In the genomic region with DNA sequence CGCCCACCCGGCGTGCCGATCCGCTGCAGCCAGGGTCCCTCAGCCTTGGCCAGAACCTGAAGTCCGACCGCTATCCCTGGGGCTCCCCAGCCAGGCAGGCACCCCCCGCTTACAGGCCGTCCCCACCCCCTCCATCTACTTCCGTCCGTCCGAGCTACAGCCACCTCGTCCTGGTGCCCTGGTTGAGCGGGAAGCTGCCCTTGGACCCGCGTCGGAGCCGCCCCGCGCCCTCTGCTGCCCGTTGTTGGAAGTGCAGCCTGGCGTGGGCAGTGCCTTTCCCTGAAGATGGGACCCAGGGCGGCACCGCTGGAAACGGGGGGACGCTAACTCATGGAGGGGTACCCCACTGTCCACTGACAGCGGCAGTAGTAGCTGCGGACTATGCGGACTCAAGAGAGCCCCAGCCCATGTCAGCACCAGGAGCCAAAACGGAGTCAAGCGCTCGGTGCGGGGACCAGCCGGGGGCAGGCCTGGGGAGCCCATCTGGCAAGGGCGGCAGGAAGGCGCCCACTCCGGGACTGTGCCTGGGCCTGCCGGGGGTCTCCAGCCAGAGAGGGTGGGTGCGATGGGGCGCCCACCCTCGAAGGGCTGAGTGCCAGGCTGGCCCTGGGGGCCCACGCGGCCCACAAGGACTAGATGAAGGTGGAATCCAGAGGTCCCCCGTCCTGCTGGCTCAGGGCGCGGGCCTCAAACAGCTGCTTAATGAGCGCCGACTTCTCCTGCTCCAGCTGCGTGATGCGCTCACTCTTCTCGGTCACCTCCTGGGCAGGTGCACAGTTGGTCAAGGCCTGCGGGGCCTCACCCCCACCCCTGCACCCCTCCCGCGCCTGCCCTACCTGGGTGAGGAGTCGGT, we compare ENCODE assay signal across 8 cellular contexts. TPM values are rescaled to one million over a fixed set of nuclear protein-coding genes. Genes with fewer than 3 reads are reported as not detected.
DNase-seq lines count a peak whose midpoint lies in the region; ATAC-seq and TF ChIP-seq lines count a peak whose summit lies in the region.

No MANE protein-coding gene starts in this region.

- DNase-seq in Calu3 (peak; percentile 68), cardiac fibroblast (ENCODE audit: low read depth in 2 of 2) (peak; percentile 50 to 64), left lobe of liver (ENCODE audit: low spot score) (peak; percentile 75)
- peak; percentile 68 for DNase-seq in stimulated activated CD8-positive, alpha-beta memory T cell treated with anti-CD3 and anti-CD28 coated beads, Interleukin-15, amount 100 ng/mL, for 24 hours (ENCODE audit: low read depth)

- TF ChIP-seq CTCF in Calu3 (IDR thresholded peaks at IDR 0.05; ENCODE audit: unreplicated experiment) = peak; percentile 75
- peak; percentile 97 for TF ChIP-seq CTCF in WI38 (IDR thresholded peaks at IDR 0.05; ENCODE audit: low read depth, low read length)
- TF ChIP-seq CTCF in cardiac fibroblast (IDR thresholded peaks at IDR 0.05; ENCODE audit: low read depth, low read length) = peak; percentile 94

- CTCF ChIA-PET in Calu3 (lab: Charles Lee) = interaction anchor here (0.6 to 1.6 kb wide), 6 partner anchors 9 to 425 kb away, joined by 3 to 26 read pairs (median 5); partner anchors contain the start of gene NPDC1

- H3K4me3 ChIP-seq in WI38 (ENCODE audit: low read depth, low read length) (no peak overlapping the region), cardiac fibroblast (replicated peaks in 1 of 2; ENCODE audit: low read depth in 2 of 2, low read length in 2 of 2) (no peak overlapping the region)

- H3K9me3 Mint-ChIP-seq in Calu3 (ENCODE audit: low read depth, unreplicated experiment) = no peaks in the 10 kb centered on the region
- H3K9me3 Mint-ChIP-seq in stimulated activated memory B cell treated with anti-CD40 and anti-IgM and Interleukin-4, amounts not matched to agents 10 μg/mL and 1 μg/mL and 100 μg/mL, for 72 hours = no peaks in the 10 kb centered on the region

- H3K4me3 Mint-ChIP-seq in Calu3 (ENCODE audit: low read depth, unreplicated experiment) = no peak overlapping the region
- H3K4me3 Mint-ChIP-seq in stimulated activated memory B cell treated with anti-CD40 and anti-IgM and Interleukin-4, amounts not matched to agents 10 μg/mL and 1 μg/mL and 100 μg/mL, for 72 hours = no peak overlapping the region

- intact Hi-C loops in Calu3 (cut with micrococcal nuclease; ENCODE audit: unreplicated experiment) = no loop called here

- TF ChIP-seq EP300 in Ishikawa (IDR thresholded peaks at IDR 0.05; ENCODE audit: borderline replicate concordance) = no peak

- H3K36me3 Mint-ChIP-seq in Calu3 (ENCODE audit: insufficient read depth, unreplicated experiment) = peaks cover 11% of the 10 kb centered on the region
- no peaks in the 10 kb centered on the region for H3K36me3 Mint-ChIP-seq in stimulated activated memory B cell treated with anti-CD40 and anti-IgM and Interleukin-4, amounts not matched to agents 10 μg/mL and 1 μg/mL and 100 μg/mL, for 72 hours

- TF ChIP-seq RAD21 in Ishikawa (IDR thresholded peaks at IDR 0.05; ENCODE audit: low read depth) = peak; percentile 73

- no TSS peak for BruUV-seq in Calu3 (replicated peaks; lab: Mats Ljungman, UMichigan)

- H3K27ac Mint-ChIP-seq in Calu3 (ENCODE audit: unreplicated experiment) = no peak overlapping the region
- no peak overlapping the region for H3K27ac Mint-ChIP-seq in stimulated activated memory B cell treated with anti-CD40 and anti-IgM and Interleukin-4, amounts not matched to agents 10 μg/mL and 1 μg/mL and 100 μg/mL, for 72 hours

- H3K4me1 Mint-ChIP-seq in Calu3 (ENCODE audit: low read depth, unreplicated experiment) = peaks cover 7% of the 10 kb centered on the region
- peaks cover 14% of the 10 kb centered on the region for H3K4me1 Mint-ChIP-seq in stimulated activated memory B cell treated with anti-CD40 and anti-IgM and Interleukin-4, amounts not matched to agents 10 μg/mL and 1 μg/mL and 100 μg/mL, for 72 hours

- ATAC-seq in left lobe of liver (peak; percentile 91), HG03159 (IDR thresholded peaks at IDR 0.05; ENCODE audit: unreplicated experiment) (no peak)
- no peak for ATAC-seq in stimulated activated memory B cell treated with anti-CD40 and anti-IgM and Interleukin-4, amounts not matched to agents 10 μg/mL and 1 μg/mL and 100 μg/mL, for 72 hours

- no peaks in the 10 kb centered on the region for H3K27me3 Mint-ChIP-seq in Calu3 (ENCODE audit: unreplicated experiment)
- peaks cover 10% of the 10 kb centered on the region for H3K27me3 Mint-ChIP-seq in stimulated activated memory B cell treated with anti-CD40 and anti-IgM and Interleukin-4, amounts not matched to agents 10 μg/mL and 1 μg/mL and 100 μg/mL, for 72 hours

TF ChIP-seq in Ishikawa, 13 proteins besides CTCF, POLR2A, EP300 and RAD21:
- TF ChIP-seq, protein P1, sequence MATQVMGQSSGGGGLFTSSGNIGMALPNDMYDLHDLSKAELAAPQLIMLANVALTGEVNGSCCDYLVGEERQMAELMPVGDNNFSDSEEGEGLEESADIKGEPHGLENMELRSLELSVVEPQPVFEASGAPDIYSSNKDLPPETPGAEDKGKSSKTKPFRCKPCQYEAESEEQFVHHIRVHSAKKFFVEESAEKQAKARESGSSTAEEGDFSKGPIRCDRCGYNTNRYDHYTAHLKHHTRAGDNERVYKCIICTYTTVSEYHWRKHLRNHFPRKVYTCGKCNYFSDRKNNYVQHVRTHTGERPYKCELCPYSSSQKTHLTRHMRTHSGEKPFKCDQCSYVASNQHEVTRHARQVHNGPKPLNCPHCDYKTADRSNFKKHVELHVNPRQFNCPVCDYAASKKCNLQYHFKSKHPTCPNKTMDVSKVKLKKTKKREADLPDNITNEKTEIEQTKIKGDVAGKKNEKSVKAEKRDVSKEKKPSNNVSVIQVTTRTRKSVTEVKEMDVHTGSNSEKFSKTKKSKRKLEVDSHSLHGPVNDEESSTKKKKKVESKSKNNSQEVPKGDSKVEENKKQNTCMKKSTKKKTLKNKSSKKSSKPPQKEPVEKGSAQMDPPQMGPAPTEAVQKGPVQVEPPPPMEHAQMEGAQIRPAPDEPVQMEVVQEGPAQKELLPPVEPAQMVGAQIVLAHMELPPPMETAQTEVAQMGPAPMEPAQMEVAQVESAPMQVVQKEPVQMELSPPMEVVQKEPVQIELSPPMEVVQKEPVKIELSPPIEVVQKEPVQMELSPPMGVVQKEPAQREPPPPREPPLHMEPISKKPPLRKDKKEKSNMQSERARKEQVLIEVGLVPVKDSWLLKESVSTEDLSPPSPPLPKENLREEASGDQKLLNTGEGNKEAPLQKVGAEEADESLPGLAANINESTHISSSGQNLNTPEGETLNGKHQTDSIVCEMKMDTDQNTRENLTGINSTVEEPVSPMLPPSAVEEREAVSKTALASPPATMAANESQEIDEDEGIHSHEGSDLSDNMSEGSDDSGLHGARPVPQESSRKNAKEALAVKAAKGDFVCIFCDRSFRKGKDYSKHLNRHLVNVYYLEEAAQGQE (IDR thresholded peaks at IDR 0.05; ENCODE audit: low read depth) = peak; percentile 43; the same call in 1 of the 2 replicates
- no peak for TF ChIP-seq YY1 (IDR thresholded peaks at IDR 0.05; ENCODE audit: low read depth)
- TF ChIP-seq, protein P2, sequence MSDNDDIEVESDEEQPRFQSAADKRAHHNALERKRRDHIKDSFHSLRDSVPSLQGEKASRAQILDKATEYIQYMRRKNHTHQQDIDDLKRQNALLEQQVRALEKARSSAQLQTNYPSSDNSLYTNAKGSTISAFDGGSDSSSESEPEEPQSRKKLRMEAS (IDR thresholded peaks at IDR 0.05) = peak; percentile 69
- TF ChIP-seq ZBTB7A (IDR thresholded peaks at IDR 0.05; ENCODE audit: low read depth) = no peak
- no peak for TF ChIP-seq FOXM1 (IDR thresholded peaks at IDR 0.05; ENCODE audit: borderline replicate concordance, low read depth)
- TF ChIP-seq NFIC (IDR thresholded peaks at IDR 0.05) = no peak
- TF ChIP-seq TEAD4 (IDR thresholded peaks at IDR 0.05) = no peak
- TF ChIP-seq, protein P3, sequence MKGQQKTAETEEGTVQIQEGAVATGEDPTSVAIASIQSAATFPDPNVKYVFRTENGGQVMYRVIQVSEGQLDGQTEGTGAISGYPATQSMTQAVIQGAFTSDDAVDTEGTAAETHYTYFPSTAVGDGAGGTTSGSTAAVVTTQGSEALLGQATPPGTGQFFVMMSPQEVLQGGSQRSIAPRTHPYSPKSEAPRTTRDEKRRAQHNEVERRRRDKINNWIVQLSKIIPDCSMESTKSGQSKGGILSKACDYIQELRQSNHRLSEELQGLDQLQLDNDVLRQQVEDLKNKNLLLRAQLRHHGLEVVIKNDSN (IDR thresholded peaks at IDR 0.05) = no peak

RNA-seq across cellular contexts. Expression of gene SAPCD2, which starts 6.1 kb away (rescaled TPM):
- total RNA-seq in Calu3 (2022) (38.4 and 41.1 TPM in 2 replicates), left lobe of liver (0.15 TPM)

RNA-seq across cellular contexts. Expression of gene ENTPD2, which starts 10.4 kb away (rescaled TPM):
- 3.8 and 5.8 TPM in 2 replicates for total RNA-seq in Calu3 (2022)
- total RNA-seq in left lobe of liver = 1.7 TPM

RNA-seq across cellular contexts. Expression of gene UAP1L1, which starts 13.1 kb away (rescaled TPM):
- 9.1 and 10.8 TPM in 2 replicates for total RNA-seq in Calu3 (2022)
- total RNA-seq in left lobe of liver = 1.8 TPM

RNA-seq across cellular contexts. Expression of gene NPDC1, which starts 18.3 kb away (rescaled TPM):
- total RNA-seq in Calu3 (2022) = 65.2 and 78.6 TPM in 2 replicates
- total RNA-seq in left lobe of liver = 16.6 TPM

RNA-seq across cellular contexts. Expression of gene MAN1B1, which starts 22.5 kb away (rescaled TPM):
- total RNA-seq in Calu3 (2022) (61.4 and 65.6 TPM in 2 replicates), left lobe of liver (27.4 TPM)

Comparison
In these comparisons a context has a peak if more than half of its experiments do, and no peak if none do; other contexts are left out.
1. RNA of gene SAPCD2, which starts 6.1 kb away (total RNA-seq): 38.4 to 41.1 TPM in Calu3; 0.15 TPM in left lobe of liver (single experiment); every median in the first group is over 10 times any median in the second.
2. Peak in every context shown above with its lines, with median percentiles within 50 percentile points of each other: DNase-seq and CTCF ChIP-seq.